In genomic region chr13:73464758-73465628, GRCh38 we compare ENCODE assay signal across 24 cellular contexts.
A peak's percentile ranks its signal among the peaks of the same experiment; 100 is the strongest.
DNase-seq lines count a peak whose midpoint lies in the region; ATAC-seq and TF ChIP-seq lines count a peak whose summit lies in the region.
"Had no signal": no experiment of that assay in that cellular context is flagged by ENCODE, and none has a peak within 500 bp of the region (broad histone marks: within the 10 kb centered on the region; RNA-seq: fewer than 3 reads in every experiment).

No MANE protein-coding gene starts in this region.

- DNase-seq in PC-9 (peak in 1 of 2 experiments; percentile 6), colonic mucosa (peak; percentile 53), left ventricle myocardium superior (no peak), NCI-H128 (lab: John Stamatoyannopoulos, UW; ENCODE audit: unreplicated experiment) (no peak)
- DNase-seq in naive thymus-derived CD4-positive, alpha-beta T cell = no peak
- DNase-seq in activated CD4-positive, alpha-beta T cell treated with anti-CD3 and anti-CD28 coated beads, Interleukin-2, amount 50 U/mL, for 4 hours = no peak
- DNase-seq: activated CD4-positive, CD25-positive, alpha-beta regulatory T cell; activated CD8-positive, alpha-beta memory T cell treated with anti-CD3 and anti-CD28 coated beads for 24 hours; CD4-positive, alpha-beta T cell; DND-41; GOT3; lower lobe of right lung; NCI-H146; NCI-H226; NK-92 treated with Interleukin-12 subunit alpha and Interleukin-12 subunit beta, amount 100 ng/mL, for 24 hours; retina; stomach; uterus had no signal

- H3K27me3 Mint-ChIP-seq in naive thymus-derived CD4-positive, alpha-beta T cell = peaks cover 0 to 3% (median 0%) of the 10 kb centered on the region in 5 donors
- H3K27me3 Mint-ChIP-seq: CD4-positive, alpha-beta T cell had no signal

- CTCF ChIA-PET in PC-9 (lab: Charles Lee) = no interaction called here
- CTCF ChIA-PET in naive thymus-derived CD4-positive, alpha-beta T cell (lab: Charles Lee) = no interaction called here

- H3K4me1 Mint-ChIP-seq in naive thymus-derived CD4-positive, alpha-beta T cell = no peaks in the 10 kb centered on the region
- H3K4me1 Mint-ChIP-seq: neural crest cell had no signal

- H3K9ac ChIP-seq in colonic mucosa (ENCODE audit: low read depth in 2 of 2, low read length in 2 of 2) = peak overlapping the region in 1 of 2 donors; percentile 68

- H3K36me3 ChIP-seq in ACC112 (ENCODE audit: insufficient read depth, low read length) (no peaks in the 10 kb centered on the region), PC-9 (ENCODE audit: low read depth) (no peaks in the 10 kb centered on the region), colonic mucosa (no peaks in the 10 kb centered on the region)
- no peaks in the 10 kb centered on the region for H3K36me3 ChIP-seq in naive thymus-derived CD4-positive, alpha-beta T cell (ENCODE audit: control insufficient read depth in 2 of 3, insufficient read depth in 3 of 3, low read length in 3 of 3)
- H3K36me3 ChIP-seq: cardiac muscle cell, gastroesophageal sphincter, lower lobe of right lung, stomach, uterus had no signal

- H3K27ac Mint-ChIP-seq in naive thymus-derived CD4-positive, alpha-beta T cell = peak overlapping the region in 1 of 9 donors; percentile 13
- H3K27ac Mint-ChIP-seq: activated T-helper 1 cell treated with anti-CD3 and anti-CD28 coated beads, Interleukin-12 subunit alpha, Interleukin-12 subunit beta, Interleukin-2, Interleukin-4 antibody, amounts not matched to agents 30 ng/mL and 10 ng/mL and 1 ng/mL, durations not matched to agents 14 hours and 24 hours and 36 hours; CD4-positive, alpha-beta T cell had no signal

- H3K27ac ChIP-seq in ACC112 (ENCODE audit: low read depth, low read length) (no peak overlapping the region), PC-9 (peak overlapping the region; percentile 86), colonic mucosa (peak overlapping the region; percentile 69)
- H3K27ac ChIP-seq in naive thymus-derived CD4-positive, alpha-beta T cell (ENCODE audit: low read depth, low read length) = no peak overlapping the region
- H3K27ac ChIP-seq: cardiac muscle cell, gastroesophageal sphincter, lower lobe of right lung, stomach, uterus had no signal

- H2AFZ ChIP-seq in ACC112 (ENCODE audit: low read length, unreplicated experiment) (peak overlapping the region; percentile 61), PC-9 (peak overlapping the region; percentile 64)

- intact Hi-C loops in PC-9 (cut with micrococcal nuclease; ENCODE audit: unreplicated experiment) (loop anchor here (1.0 kb wide), 1 partner anchor 36 kb away; no protein-coding TSS in a partner anchor), colonic mucosa (cut with DNase I) (no loop called here), left ventricle myocardium superior (cut with micrococcal nuclease) (no loop called here)
- intact Hi-C loops in naive thymus-derived CD4-positive, alpha-beta T cell (cut with micrococcal nuclease) = no loop called here

- no peaks in the 10 kb centered on the region for H3K9me2 ChIP-seq in PC-9 (ENCODE audit: insufficient read depth)

- H3K36me3 Mint-ChIP-seq in naive thymus-derived CD4-positive, alpha-beta T cell = no peaks in the 10 kb centered on the region

- POLR2A ChIA-PET in PC-9 (lab: Charles Lee; ENCODE audit: unreplicated experiment) = no interaction called here
- POLR2A ChIA-PET in naive thymus-derived CD4-positive, alpha-beta T cell (lab: Charles Lee) = no interaction called here

- H3F3A ChIP-seq in PC-9 (ENCODE audit: insufficient read depth, low read depth) = peaks cover 6% of the 10 kb centered on the region; the same call in 1 of the 2 replicates

- H3K4me3 Mint-ChIP-seq in naive thymus-derived CD4-positive, alpha-beta T cell = no peak overlapping the region
- H3K4me3 Mint-ChIP-seq: activated T-helper 1 cell treated with anti-CD3 and anti-CD28 coated beads, Interleukin-12 subunit alpha, Interleukin-12 subunit beta, Interleukin-2, Interleukin-4 antibody, amounts not matched to agents 30 ng/mL and 10 ng/mL and 1 ng/mL, durations not matched to agents 14 hours and 24 hours and 36 hours; CD4-positive, alpha-beta T cell; neural crest cell had no signal

- peak; percentile 4 for ATAC-seq in naive thymus-derived CD4-positive, alpha-beta T cell
- no peak for ATAC-seq in left ventricle myocardium superior
- no peak for ATAC-seq in HG03354 (IDR thresholded peaks at IDR 0.05; ENCODE audit: poor library complexity, severe bottlenecking, unreplicated experiment)
- ATAC-seq: gastroesophageal sphincter, lower lobe of right lung had no signal

- peaks cover 0 to 5% (median 2%) of the 10 kb centered on the region in 11 donors for H3K9me3 Mint-ChIP-seq in naive thymus-derived CD4-positive, alpha-beta T cell

- TSS peak; percentile 92 for BruUV-seq in PC-9 (replicated peaks; lab: Mats Ljungman, UMichigan)

- H3K4me1 ChIP-seq in ACC112 (ENCODE audit: control insufficient read depth, insufficient read depth, low read length, unreplicated experiment) (peaks cover 3% of the 10 kb centered on the region), PC-9 (replicated peaks; ENCODE audit: insufficient read depth) (peaks cover 19% of the 10 kb centered on the region), colonic mucosa (no peaks in the 10 kb centered on the region)
- H3K4me1 ChIP-seq in naive thymus-derived CD4-positive, alpha-beta T cell (ENCODE audit: control insufficient read depth in 2 of 2, insufficient read depth in 2 of 2, low read length in 2 of 2) = no peaks in the 10 kb centered on the region
- H3K4me1 ChIP-seq: gastroesophageal sphincter, lower lobe of right lung, stomach, uterus had no signal

- H3K4me3 ChIP-seq in ACC112 (ENCODE audit: low read depth, low read length) = no peak overlapping the region
- H3K4me3 ChIP-seq in PC-9 = no peak overlapping the region
- H3K4me3 ChIP-seq in colonic mucosa = no peak overlapping the region
- no peak overlapping the region for H3K4me3 ChIP-seq in naive thymus-derived CD4-positive, alpha-beta T cell (ENCODE audit: low read length)
- H3K4me3 ChIP-seq: cardiac muscle cell, gastroesophageal sphincter, lower lobe of right lung, stomach, uterus had no signal

- peaks cover 3% of the 10 kb centered on the region for H3K9me3 ChIP-seq in PC-9 (ENCODE audit: insufficient read depth, low read depth)
- H3K9me3 ChIP-seq in colonic mucosa = no peaks in the 10 kb centered on the region
- no peaks in the 10 kb centered on the region for H3K9me3 ChIP-seq in naive thymus-derived CD4-positive, alpha-beta T cell (ENCODE audit: control insufficient read depth in 2 of 3, low read length in 3 of 3)
- H3K9me3 ChIP-seq: gastroesophageal sphincter, lower lobe of right lung, uterus had no signal

- H3K27me3 ChIP-seq in ACC112 (ENCODE audit: insufficient read depth, low read length) = no peaks in the 10 kb centered on the region
- H3K27me3 ChIP-seq in PC-9 (ENCODE audit: insufficient read depth, low read depth) = no peaks in the 10 kb centered on the region
- H3K27me3 ChIP-seq in colonic mucosa = no peaks in the 10 kb centered on the region
- H3K27me3 ChIP-seq in naive thymus-derived CD4-positive, alpha-beta T cell (ENCODE audit: control insufficient read depth in 2 of 2, insufficient read depth in 2 of 2, low read length in 2 of 2) = no peaks in the 10 kb centered on the region
- H3K27me3 ChIP-seq: cardiac muscle cell, gastroesophageal sphincter, stomach, uterus had no signal

- H3K79me2 ChIP-seq in ACC112 (ENCODE audit: control insufficient read depth, insufficient read depth, low read length, unreplicated experiment) (no peaks in the 10 kb centered on the region), PC-9 (ENCODE audit: low read depth) (no peaks in the 10 kb centered on the region)

- H3K4me2 ChIP-seq in PC-9 = peak overlapping the region; percentile 37; the same call in 1 of the 2 replicates

- no peaks in the 10 kb centered on the region for H4K20me1 ChIP-seq in PC-9 (ENCODE audit: insufficient read depth)

- TF ChIP-seq CTCF in PC-9 (conservative IDR thresholded peaks at IDR 0.05) = no peak
- no peak for TF ChIP-seq CTCF in colonic mucosa (IDR thresholded peaks at IDR 0.05)

Comparison
In these comparisons a context has a peak if more than half of its experiments do, and no peak if none do; other contexts are left out.
1. H3K27ac ChIP-seq: peak in PC-9 (single experiment) and colonic mucosa (single experiment); none in ACC112 (single experiment) and naive thymus-derived CD4-positive, alpha-beta T cell (single experiment).